15 cellular contexts compared by ENCODE assay signal in the genomic region with DNA sequence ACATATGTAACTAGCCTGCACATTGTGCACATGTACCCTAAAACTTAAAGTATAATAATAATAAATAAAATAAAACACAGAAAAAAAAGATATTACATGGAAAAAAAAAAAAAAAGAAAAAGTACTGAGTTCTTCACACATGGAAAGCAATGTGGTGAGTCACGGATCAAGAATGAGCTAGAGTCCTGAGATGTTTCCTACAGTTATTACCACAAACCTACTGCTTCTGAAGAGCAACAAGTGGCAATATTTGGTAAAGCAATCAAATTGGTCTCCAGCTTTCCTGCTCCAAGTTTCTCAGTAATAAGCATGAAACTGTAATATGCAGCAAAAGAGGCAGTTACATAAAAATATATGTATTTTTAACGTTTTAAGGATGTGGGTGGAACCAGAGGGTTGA.
DNase-seq lines count a peak whose midpoint lies in the region; ATAC-seq, FAIRE-seq and TF ChIP-seq lines count a peak whose summit lies in the region.
"Had no signal": no experiment of that assay in that cellular context is flagged by ENCODE, and none has a peak within 500 bp of the region (broad histone marks: within the 10 kb centered on the region; RNA-seq: fewer than 3 reads in every experiment).

No MANE protein-coding gene starts in this region.

- ATAC-seq in GM18520 (IDR thresholded peaks at IDR 0.05; ENCODE audit: unreplicated experiment) = no peak
- ATAC-seq: effector memory CD8-positive, alpha-beta T cell had no signal

- no peaks in the 10 kb centered on the region for H3K36me3 ChIP-seq in bronchial epithelial cell (ENCODE audit: control insufficient read depth, insufficient read depth, low read length)
- H3K36me3 ChIP-seq: prostate gland, suprapubic skin had no signal

- FAIRE-seq in bronchial epithelial cell (lab: Jason Lieb, UNC) = no peak

- DNase-seq in AG20443 (ENCODE audit: low spot score) = peak; percentile 84
- peak; percentile 61 for DNase-seq in LHCN-M2 (ENCODE audit: low read depth)
- DNase-seq in bronchial epithelial cell (ENCODE audit: low read depth) = peak; percentile 22
- DNase-seq in kidney glomerular epithelial cell (lab: John Stamatoyannopoulos, UW) = peak; percentile 79
- DNase-seq in RPMI8226 = no peak
- DNase-seq in coronary artery (ENCODE audit: low spot score) = no peak
- no peak for DNase-seq in activated CD4-positive, alpha-beta T cell treated with anti-CD3 and anti-CD28 coated beads for 48 hours
- DNase-seq: activated CD4-positive, alpha-beta memory T cell treated with anti-CD3 and anti-CD28 coated beads, Interleukin-2, amount 10 ng/mL, durations not matched to agents 7 days and 5 days; C1 segment of cervical spinal cord; DMS79; effector memory CD8-positive, alpha-beta T cell; SHP77 had no signal

- no peaks in the 10 kb centered on the region for H3K27me3 ChIP-seq in bronchial epithelial cell (ENCODE audit: control insufficient read depth, insufficient read depth, low read length)
- H3K27me3 ChIP-seq: suprapubic skin had no signal

- H3K27ac ChIP-seq in coronary artery = no peak overlapping the region
- H3K27ac ChIP-seq: prostate gland, suprapubic skin had no signal

- H3K4me3 ChIP-seq in bronchial epithelial cell (ENCODE audit: low read depth, low read length) (no peak overlapping the region), coronary artery (no peak overlapping the region)
- H3K4me3 ChIP-seq: prostate gland, suprapubic skin had no signal

- no peak for TF ChIP-seq CTCF in bronchial epithelial cell (IDR thresholded peaks at IDR 0.05; ENCODE audit: insufficient read depth, low read length, severe bottlenecking)
- no peak for TF ChIP-seq CTCF in coronary artery (IDR thresholded peaks at IDR 0.05)

Comparison
In these comparisons a context has a peak if more than half of its experiments do, and no peak if none do; other contexts are left out.
1. DNase-seq: peak in AG20443 (single experiment), LHCN-M2 (single experiment), bronchial epithelial cell (single experiment) and kidney glomerular epithelial cell (single experiment); none in RPMI8226 (single experiment), coronary artery (single experiment) and activated CD4-positive, alpha-beta T cell treated with anti-CD3 and anti-CD28 coated beads for 48 hours (single experiment).